8 cellular contexts compared by ENCODE assay signal in genomic region chr11:68127791-68128681, GRCh38. TPM values are rescaled to one million over a fixed set of nuclear protein-coding genes. Genes with fewer than 3 reads are reported as not detected.
DNase-seq lines count a peak whose midpoint lies in the region; ATAC-seq and TF ChIP-seq lines count a peak whose summit lies in the region.

No MANE protein-coding gene starts in this region.

- DNase-seq in HFFc6 (no peak), left colon (peak; percentile 63 to 64)
- DNase-seq in stimulated activated naive B cell treated with anti-CD40 and anti-IgM and Interleukin-4, amounts not matched to agents 10 μg/mL and 1 μg/mL and 100 μg/mL, for 72 hours, result no peak
- DNase-seq in activated T-cell treated with anti-CD3 and anti-CD28 coated beads, Interleukin-2, amount 50 U/mL, for 72 hours, result no peak
- DNase-seq in activated CD8-positive, alpha-beta T cell treated with anti-CD3 and anti-CD28 coated beads, Interleukin-2, amount 10 ng/mL, durations not matched to agents 7 days and 5 days, result no peak

- no peak overlapping the region for H3K27ac Mint-ChIP-seq in HFFc6
- H3K27ac Mint-ChIP-seq in dendritic cell treated with granulocyte-macrophage colony-stimulating factor and Interleukin-4, amounts not matched to agents 40 ng/mL and 50 ng/mL, for 4 days, result no peak overlapping the region
- no peak overlapping the region for H3K27ac Mint-ChIP-seq in stimulated activated naive B cell treated with anti-CD40 and anti-IgM and Interleukin-4, amounts not matched to agents 10 μg/mL and 1 μg/mL and 100 μg/mL, for 72 hours
- no peak overlapping the region for H3K27ac Mint-ChIP-seq in activated T-cell treated with anti-CD3 and anti-CD28 coated beads, Interleukin-2, amount 50 U/mL, for 72 hours
- H3K27ac Mint-ChIP-seq in activated CD8-positive, alpha-beta T cell treated with anti-CD3 and anti-CD28 coated beads, Interleukin-2, amount 10 ng/mL, durations not matched to agents 7 days and 5 days, result no peak overlapping the region

- H3K27me3 Mint-ChIP-seq in HFFc6 (ENCODE audit: insufficient read depth), result peaks cover 9% of the 10 kb centered on the region
- H3K27me3 Mint-ChIP-seq in dendritic cell treated with granulocyte-macrophage colony-stimulating factor and Interleukin-4, amounts not matched to agents 40 ng/mL and 50 ng/mL, for 4 days, result peaks cover 28% of the 10 kb centered on the region
- H3K27me3 Mint-ChIP-seq in stimulated activated naive B cell treated with anti-CD40 and anti-IgM and Interleukin-4, amounts not matched to agents 10 μg/mL and 1 μg/mL and 100 μg/mL, for 72 hours, result peaks cover 23 to 25% of the 10 kb centered on the region in 2 donors
- peaks cover 16% of the 10 kb centered on the region for H3K27me3 Mint-ChIP-seq in activated T-cell treated with anti-CD3 and anti-CD28 coated beads, Interleukin-2, amount 50 U/mL, for 72 hours (ENCODE audit: low read depth)
- H3K27me3 Mint-ChIP-seq in activated CD8-positive, alpha-beta T cell treated with anti-CD3 and anti-CD28 coated beads, Interleukin-2, amount 10 ng/mL, durations not matched to agents 7 days and 5 days (ENCODE audit: low read depth), result peaks cover 20% of the 10 kb centered on the region

- H3K9me3 Mint-ChIP-seq in HFFc6, result peaks cover 21% of the 10 kb centered on the region
- H3K9me3 Mint-ChIP-seq in dendritic cell treated with granulocyte-macrophage colony-stimulating factor and Interleukin-4, amounts not matched to agents 40 ng/mL and 50 ng/mL, for 4 days, result peaks cover 14% of the 10 kb centered on the region
- H3K9me3 Mint-ChIP-seq in stimulated activated naive B cell treated with anti-CD40 and anti-IgM and Interleukin-4, amounts not matched to agents 10 μg/mL and 1 μg/mL and 100 μg/mL, for 72 hours, result peaks cover 5 to 10% of the 10 kb centered on the region in 2 donors
- peaks cover 7% of the 10 kb centered on the region in 2 donors for H3K9me3 Mint-ChIP-seq in activated T-cell treated with anti-CD3 and anti-CD28 coated beads, Interleukin-2, amount 50 U/mL, for 72 hours
- peaks cover 7% of the 10 kb centered on the region for H3K9me3 Mint-ChIP-seq in activated CD8-positive, alpha-beta T cell treated with anti-CD3 and anti-CD28 coated beads, Interleukin-2, amount 10 ng/mL, durations not matched to agents 7 days and 5 days (ENCODE audit: insufficient read depth)

- peaks cover 12% of the 10 kb centered on the region for H3K36me3 Mint-ChIP-seq in HFFc6 (ENCODE audit: low read depth)
- peaks cover 11% of the 10 kb centered on the region for H3K36me3 Mint-ChIP-seq in dendritic cell treated with granulocyte-macrophage colony-stimulating factor and Interleukin-4, amounts not matched to agents 40 ng/mL and 50 ng/mL, for 4 days (ENCODE audit: low read depth)
- peaks cover 5 to 14% of the 10 kb centered on the region in 2 donors for H3K36me3 Mint-ChIP-seq in stimulated activated naive B cell treated with anti-CD40 and anti-IgM and Interleukin-4, amounts not matched to agents 10 μg/mL and 1 μg/mL and 100 μg/mL, for 72 hours
- peaks cover 9 to 17% of the 10 kb centered on the region in 2 donors for H3K36me3 Mint-ChIP-seq in activated T-cell treated with anti-CD3 and anti-CD28 coated beads, Interleukin-2, amount 50 U/mL, for 72 hours (ENCODE audit: insufficient read depth in 2 of 2)
- peaks cover 7% of the 10 kb centered on the region for H3K36me3 Mint-ChIP-seq in activated CD8-positive, alpha-beta T cell treated with anti-CD3 and anti-CD28 coated beads, Interleukin-2, amount 10 ng/mL, durations not matched to agents 7 days and 5 days (ENCODE audit: low read depth)

- ATAC-seq in left colon (peak; percentile 65), HG03159 (IDR thresholded peaks at IDR 0.05; ENCODE audit: unreplicated experiment) (no peak), GM19455 (IDR thresholded peaks at IDR 0.05; ENCODE audit: unreplicated experiment) (no peak)
- ATAC-seq in stimulated activated naive B cell treated with anti-CD40 and anti-IgM and Interleukin-4, amounts not matched to agents 10 μg/mL and 1 μg/mL and 100 μg/mL, for 72 hours (replicated peaks), result no peak
- no peak for ATAC-seq in activated T-cell treated with anti-CD3 and anti-CD28 coated beads, Interleukin-2, amount 50 U/mL, for 72 hours (replicated peaks in 1 of 2)
- no peak for ATAC-seq in activated CD8-positive, alpha-beta T cell treated with anti-CD3 and anti-CD28 coated beads, Interleukin-2, amount 10 ng/mL, durations not matched to agents 7 days and 5 days

- peak overlapping the region; percentile 61; the same call in 1 of the 2 replicates for H3K4me3 Mint-ChIP-seq in HFFc6
- H3K4me3 Mint-ChIP-seq in dendritic cell treated with granulocyte-macrophage colony-stimulating factor and Interleukin-4, amounts not matched to agents 40 ng/mL and 50 ng/mL, for 4 days, result peak overlapping the region; percentile 59
- peak overlapping the region; percentile 50 to 57 for H3K4me3 Mint-ChIP-seq in stimulated activated naive B cell treated with anti-CD40 and anti-IgM and Interleukin-4, amounts not matched to agents 10 μg/mL and 1 μg/mL and 100 μg/mL, for 72 hours
- no peak overlapping the region for H3K4me3 Mint-ChIP-seq in activated T-cell treated with anti-CD3 and anti-CD28 coated beads, Interleukin-2, amount 50 U/mL, for 72 hours
- H3K4me3 Mint-ChIP-seq in activated CD8-positive, alpha-beta T cell treated with anti-CD3 and anti-CD28 coated beads, Interleukin-2, amount 10 ng/mL, durations not matched to agents 7 days and 5 days, result no peak overlapping the region

- peaks cover 7% of the 10 kb centered on the region for H3K4me1 Mint-ChIP-seq in HFFc6 (ENCODE audit: low read depth)
- no peaks in the 10 kb centered on the region for H3K4me1 Mint-ChIP-seq in dendritic cell treated with granulocyte-macrophage colony-stimulating factor and Interleukin-4, amounts not matched to agents 40 ng/mL and 50 ng/mL, for 4 days (ENCODE audit: low read depth)
- H3K4me1 Mint-ChIP-seq in stimulated activated naive B cell treated with anti-CD40 and anti-IgM and Interleukin-4, amounts not matched to agents 10 μg/mL and 1 μg/mL and 100 μg/mL, for 72 hours, result peaks cover 3 to 5% of the 10 kb centered on the region in 2 donors
- no peaks in the 10 kb centered on the region for H3K4me1 Mint-ChIP-seq in activated T-cell treated with anti-CD3 and anti-CD28 coated beads, Interleukin-2, amount 50 U/mL, for 72 hours (ENCODE audit: low read depth)
- peaks cover 2% of the 10 kb centered on the region for H3K4me1 Mint-ChIP-seq in activated CD8-positive, alpha-beta T cell treated with anti-CD3 and anti-CD28 coated beads, Interleukin-2, amount 10 ng/mL, durations not matched to agents 7 days and 5 days (ENCODE audit: low read depth)

- intact Hi-C loops in dendritic cell treated with granulocyte-macrophage colony-stimulating factor and Interleukin-4, amounts not matched to agents 40 ng/mL and 50 ng/mL, for 4 days (cut with micrococcal nuclease), result no loop called here
- intact Hi-C loops in left colon (cut with DNase I, micrococcal nuclease), result no loop called here

- no peak for TF ChIP-seq CTCF in HFFc6 (IDR thresholded peaks at IDR 0.05)

- CTCF ChIA-PET in activated CD8-positive, alpha-beta T cell treated with anti-CD3 and anti-CD28 coated beads, Interleukin-2, amount 10 ng/mL, durations not matched to agents 7 days and 5 days (lab: Charles Lee), result no interaction called here

- POLR2A ChIA-PET in activated CD8-positive, alpha-beta T cell treated with anti-CD3 and anti-CD28 coated beads, Interleukin-2, amount 10 ng/mL, durations not matched to agents 7 days and 5 days (lab: Charles Lee), result no interaction called here

RNA-seq across cellular contexts. Expression of gene CHKA, which starts 6.8 kb away (rescaled TPM):
- 1 to 10 TPM; 6.8 to 9.2 (median 7.8) TPM for total RNA-seq in HFFc6 (2021; fragmentation: NEBNext Ultra II Directional; extraction: Animal tissue kit (Norgen Biotek cat#: 25700))
- total RNA-seq in left colon, result 10 to 100 TPM; 47.6 to 87.4 TPM
- 10 to 100 TPM; 11.6 to 16.7 TPM for total RNA-seq in activated T-cell treated with anti-CD3 and anti-CD28 coated beads, Interleukin-2, amount 50 U/mL, for 72 hours
- 10 to 100 TPM; 14.4 to 14.5 TPM for total RNA-seq in activated CD8-positive, alpha-beta T cell treated with anti-CD3 and anti-CD28 coated beads, Interleukin-2, amount 10 ng/mL, durations not matched to agents 7 days and 5 days

Comparison
In these comparisons a context has a peak if more than half of its experiments do, and no peak if none do; other contexts are left out.
1. DNase-seq: peak in left colon (2 of 2); none in HFFc6 (single experiment), stimulated activated naive B cell treated with anti-CD40 and anti-IgM and Interleukin-4, amounts not matched to agents 10 μg/mL and 1 μg/mL and 100 μg/mL, for 72 hours (single experiment), activated T-cell treated with anti-CD3 and anti-CD28 coated beads, Interleukin-2, amount 50 U/mL, for 72 hours (0 of 2) and activated CD8-positive, alpha-beta T cell treated with anti-CD3 and anti-CD28 coated beads, Interleukin-2, amount 10 ng/mL, durations not matched to agents 7 days and 5 days (single experiment).
2. H3K4me3 Mint-ChIP-seq: peak in HFFc6 (single experiment), dendritic cell treated with granulocyte-macrophage colony-stimulating factor and Interleukin-4, amounts not matched to agents 40 ng/mL and 50 ng/mL, for 4 days (single experiment) and stimulated activated naive B cell treated with anti-CD40 and anti-IgM and Interleukin-4, amounts not matched to agents 10 μg/mL and 1 μg/mL and 100 μg/mL, for 72 hours (2 of 2); none in activated T-cell treated with anti-CD3 and anti-CD28 coated beads, Interleukin-2, amount 50 U/mL, for 72 hours (0 of 2) and activated CD8-positive, alpha-beta T cell treated with anti-CD3 and anti-CD28 coated beads, Interleukin-2, amount 10 ng/mL, durations not matched to agents 7 days and 5 days (single experiment).